Comparison of ENCODE assay signal across 1 cellular context in genomic region chr5:79699766-79700400, GRCh38.
TF ChIP-seq lines count a peak whose summit lies in the region.

No MANE protein-coding gene starts in this region.

TF ChIP-seq in HCT116, 20 proteins besides CTCF, POLR2A, EP300 and RAD21 (continued from another document):
- no peak for TF ChIP-seq ZBTB33 (IDR thresholded peaks at IDR 0.05; ENCODE audit: extremely low read depth, insufficient replicate concordance, low read length)
- TF ChIP-seq SIN3A (IDR thresholded peaks at IDR 0.05; ENCODE audit: low read depth), result no peak
- TF ChIP-seq SRF (IDR thresholded peaks at IDR 0.05; ENCODE audit: low read depth), result no peak
- TF ChIP-seq ATF3 (IDR thresholded peaks at IDR 0.05), result no peak
- TF ChIP-seq CEBPB (IDR thresholded peaks at IDR 0.05; ENCODE audit: low read depth), result no peak
- no peak for TF ChIP-seq EZH2 (IDR thresholded peaks at IDR 0.05)
- no peak for TF ChIP-seq EZH2phosphoT487 (IDR thresholded peaks at IDR 0.05; ENCODE audit: borderline replicate concordance)
- TF ChIP-seq EGR1 (IDR thresholded peaks at IDR 0.05; ENCODE audit: low read depth), result no peak
- TF ChIP-seq JUND (IDR thresholded peaks at IDR 0.05), result no peak
- TF ChIP-seq ELF1 (IDR thresholded peaks at IDR 0.05; ENCODE audit: borderline replicate concordance, low read depth), result no peak
- TF ChIP-seq POLR2AphosphoS5 (IDR thresholded peaks at IDR 0.05; ENCODE audit: low read depth, low read length), result no peak
- TF ChIP-seq YY1 (IDR thresholded peaks at IDR 0.05; ENCODE audit: extremely low read depth, insufficient replicate concordance, low read depth, low read length), result no peak
